Comparison of ENCODE assay signal across 12 cellular contexts in genomic region chr14:85535316-85535715, GRCh38. TPM values are rescaled to one million over a fixed set of nuclear protein-coding genes. Genes with fewer than 3 reads are reported as not detected.
DNase-seq lines count a peak whose midpoint lies in the region; ATAC-seq and TF ChIP-seq lines count a peak whose summit lies in the region.
"Had no signal": no experiment of that assay in that cellular context is flagged by ENCODE, and none has a peak within 500 bp of the region (broad histone marks: within the 10 kb centered on the region; RNA-seq: fewer than 3 reads in every experiment).

No MANE protein-coding gene starts in this region.

- H3K27me3 ChIP-seq in psoas muscle (ENCODE audit: insufficient read depth in 3 of 3, low read length in 2 of 3) = peaks cover 0 to 37% (median 5%) of the 10 kb centered on the region in 3 donors

- H3K4me3 ChIP-seq in WI38 (ENCODE audit: low read depth, low read length) (peak overlapping the region; percentile 79), fibroblast of villous mesenchyme (ENCODE audit: low read depth, low read length) (peak overlapping the region; percentile 87), psoas muscle (peak overlapping the region; percentile 77)

- DNase-seq in Ammon's horn (ENCODE audit: low spot score) (peak; percentile 21), fibroblast of villous mesenchyme (ENCODE audit: low read depth) (no peak), psoas muscle (no peak), GM19240 (ENCODE audit: insufficient read length, low spot score) (no peak), iPS-NIHi7 (ENCODE audit: extremely low spot score) (no peak)
- no peak for DNase-seq in activated naive CD4-positive, alpha-beta T cell (lab: John Stamatoyannopoulos, UW)
- DNase-seq: activated CD4-positive, alpha-beta T cell treated with anti-CD3 and anti-CD28 coated beads for 36 hours; activated effector memory CD4-positive, alpha-beta T cell treated with anti-CD3 and anti-CD28 coated beads, Interleukin-2, amount 50 U/mL, for 16 hours had no signal

- TF ChIP-seq CTCF in WI38 (IDR thresholded peaks at IDR 0.05; ENCODE audit: low read depth, low read length) (no peak), fibroblast of villous mesenchyme (IDR thresholded peaks at IDR 0.05; ENCODE audit: insufficient read depth, low read depth, low read length) (no peak), psoas muscle (IDR thresholded peaks at IDR 0.05) (no peak)

- no peaks in the 10 kb centered on the region for H3K4me1 ChIP-seq in psoas muscle

- 52 to 62% (median 58%) methylated on average over 6 of the region's 6 CpGs for WGBS in psoas muscle, 3 donors

- H3K9me3 ChIP-seq in psoas muscle = no peaks in the 10 kb centered on the region

- H3K36me3 ChIP-seq in psoas muscle (ENCODE audit: insufficient read depth in 1 of 2, low read depth in 1 of 2) = no peaks in the 10 kb centered on the region

- ATAC-seq in psoas muscle (no peak), HG02623 (IDR thresholded peaks at IDR 0.05; ENCODE audit: unreplicated experiment) (no peak)
- ATAC-seq: activated CD4-positive, alpha-beta T cell treated with anti-CD3 and anti-CD28 coated beads for 36 hours; stimulated activated memory B cell treated with anti-CD40 and anti-IgM and Interleukin-4, amounts not matched to agents 10 μg/mL and 1 μg/mL and 100 μg/mL, for 72 hours had no signal

- intact Hi-C loops in psoas muscle (cut with DNase I) = loop anchor here (5.0 to 10.0 kb wide), 4 partner anchors 37 to 1531 kb away; no protein-coding TSS in a partner anchor

- H3K27ac ChIP-seq in psoas muscle = peak overlapping the region; percentile 83

RNA-seq across cellular contexts. Expression of gene FLRT2, which starts 5.4 kb away (rescaled TPM):
- total RNA-seq in fibroblast of villous mesenchyme (12.9 and 14.7 TPM in 2 replicates), psoas muscle (10 to 100 TPM in 1 of 4 donors, 1 to 10 TPM in 3; 2.4 to 10.2 (median 7.0) TPM)
- polyA plus RNA-seq in psoas muscle = 1 to 10 TPM; 1.3 to 2.4 (median 1.5) TPM
- total RNA-seq: activated CD4-positive, alpha-beta T cell treated with anti-CD3 and anti-CD28 coated beads for 36 hours had no signal
- polyA plus RNA-seq: IgD-negative memory B cell had no signal
